In the genomic region with DNA sequence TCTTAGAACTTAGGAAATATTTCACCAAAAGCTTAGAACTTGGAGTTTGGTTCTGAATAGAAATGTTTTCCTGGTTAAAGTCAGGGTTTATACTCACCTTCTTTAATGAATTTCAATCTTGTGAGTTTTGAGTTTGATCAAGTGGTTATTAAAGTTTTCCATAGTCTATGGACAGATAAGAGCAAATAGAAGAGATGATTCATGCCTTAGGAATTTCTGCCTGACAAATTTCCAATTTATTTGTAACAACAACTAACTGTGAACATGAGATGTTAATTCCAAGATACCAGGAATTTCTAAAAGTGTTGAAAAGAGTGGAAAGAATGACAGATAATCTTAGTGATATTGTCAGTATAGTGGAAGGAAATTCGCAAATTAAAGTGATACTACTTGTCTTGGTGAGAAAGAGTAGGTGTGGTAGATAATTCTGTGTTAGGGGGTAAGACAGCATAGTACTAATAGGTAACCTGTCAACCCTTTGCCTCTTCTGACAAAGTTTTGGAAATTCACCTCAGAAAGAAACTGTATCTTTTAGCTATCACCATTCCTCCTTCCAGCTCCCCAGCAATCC, we compare ENCODE assay signal across 1 cellular context.
TF ChIP-seq lines count a peak whose summit lies in the region.

No MANE protein-coding gene starts in this region.

TF ChIP-seq in HCT116, 20 proteins besides CTCF, POLR2A, EP300 and RAD21 (continued from another document):
- TF ChIP-seq REST (IDR thresholded peaks at IDR 0.05; ENCODE audit: low read depth) (no peak), ZBTB33 (IDR thresholded peaks at IDR 0.05; ENCODE audit: extremely low read depth, insufficient replicate concordance, low read length) (no peak), ATF3 (IDR thresholded peaks at IDR 0.05) (0 out of 2 replicates have a peak, but pooled peaks have one; percentile 16), SIN3A (IDR thresholded peaks at IDR 0.05; ENCODE audit: low read depth) (no peak)
